ENCODE assay signal across 8 cellular contexts in genomic region chr11:64230209-64230984, GRCh38. TPM values are rescaled to one million over a fixed set of nuclear protein-coding genes. Genes with fewer than 3 reads are reported as not detected.
DNase-seq lines count a peak whose midpoint lies in the region; ATAC-seq and TF ChIP-seq lines count a peak whose summit lies in the region.

Gene DNAJC4, plus strand, starts transcription at chr11:64230548. Its CDS starts 307 bp downstream, at chr11:64230855.

- H3K9me3 Mint-ChIP-seq in activated CD4-positive, alpha-beta T cell treated with anti-CD3 and anti-CD28 coated beads, Interleukin-2, amount 10 ng/mL, durations not matched to agents 7 days and 5 days = no peaks in the 10 kb centered on the region

- H3K4me3 Mint-ChIP-seq in activated CD4-positive, alpha-beta T cell treated with anti-CD3 and anti-CD28 coated beads, Interleukin-2, amount 10 ng/mL, durations not matched to agents 7 days and 5 days = peak within 1 kb of the TSS; percentile 87

- peaks cover 16% of the 10 kb centered on the region for H3K4me1 ChIP-seq in colonic mucosa

- peak; percentile 84 for DNase-seq in SIG-M5 treated with dmso at 0.1 percent for 504 hours (lab: John Stamatoyannopoulos, UW; ENCODE audit: unreplicated experiment)
- DNase-seq in SIG-M5 (lab: John Stamatoyannopoulos, UW) = no peak
- DNase-seq in NCI-H510A (lab: John Stamatoyannopoulos, UW) = peak; percentile 95
- DNase-seq in activated CD4-positive, alpha-beta T cell treated with anti-CD3 and anti-CD28 coated beads, Interleukin-2, amount 10 ng/mL, durations not matched to agents 7 days and 5 days = peak; percentile 94
- DNase-seq in colonic mucosa = peak; percentile 96
- peak; percentile 96 to 97 for DNase-seq in left colon
- DNase-seq in stimulated activated CD4-positive, alpha-beta T cell treated with anti-CD3 and anti-CD28 coated beads, Interleukin-1b, Interleukin-23, amount 100 ng/mL, for 24 hours (ENCODE audit: low read depth in 4 of 4, low spot score in 1 of 4) = peak; percentile 68 to 87 (median 78)

- H3K4me1 Mint-ChIP-seq in activated CD4-positive, alpha-beta T cell treated with anti-CD3 and anti-CD28 coated beads, Interleukin-2, amount 10 ng/mL, durations not matched to agents 7 days and 5 days = peaks cover 56% of the 10 kb centered on the region

- no peaks in the 10 kb centered on the region for H3K36me3 ChIP-seq in colonic mucosa

- CTCF ChIA-PET in activated CD4-positive, alpha-beta T cell treated with anti-CD3 and anti-CD28 coated beads, Interleukin-2, amount 10 ng/mL, durations not matched to agents 7 days and 5 days (lab: Charles Lee) = interaction anchor here (0.6 to 9.2 kb wide), 7 partner anchors 11 to 96 kb away, joined by 3 to 94 read pairs (median 3); partner anchors contain the start of gene FERMT3

- peak within 1 kb of the TSS; percentile 89 for H3K9ac ChIP-seq in colonic mucosa (ENCODE audit: low read depth in 2 of 2, low read length in 2 of 2)

- no peaks in the 10 kb centered on the region for H3K27me3 Mint-ChIP-seq in activated CD4-positive, alpha-beta T cell treated with anti-CD3 and anti-CD28 coated beads, Interleukin-2, amount 10 ng/mL, durations not matched to agents 7 days and 5 days

- POLR2A ChIA-PET in activated CD4-positive, alpha-beta T cell treated with anti-CD3 and anti-CD28 coated beads, Interleukin-2, amount 10 ng/mL, durations not matched to agents 7 days and 5 days (lab: Charles Lee) = no interaction called here

- H3K36me3 Mint-ChIP-seq in activated CD4-positive, alpha-beta T cell treated with anti-CD3 and anti-CD28 coated beads, Interleukin-2, amount 10 ng/mL, durations not matched to agents 7 days and 5 days (ENCODE audit: low read depth) = peaks cover 5% of the 10 kb centered on the region

- H3K27ac Mint-ChIP-seq in activated CD4-positive, alpha-beta T cell treated with anti-CD3 and anti-CD28 coated beads, Interleukin-2, amount 10 ng/mL, durations not matched to agents 7 days and 5 days = peak within 1 kb of the TSS; percentile 94

- intact Hi-C loops in colonic mucosa (cut with DNase I) = no loop called here
- intact Hi-C loops in left colon (cut with DNase I, micrococcal nuclease) = no loop called here

- H3K27ac ChIP-seq in colonic mucosa = peak within 1 kb of the TSS; percentile 85

- no peak for TF ChIP-seq CTCF in colonic mucosa (IDR thresholded peaks at IDR 0.05)

- H3K4me3 ChIP-seq in colonic mucosa = peak within 1 kb of the TSS; percentile 70

- peak; percentile 53 for ATAC-seq in HG03280 (IDR thresholded peaks at IDR 0.05; ENCODE audit: unreplicated experiment)
- peak; percentile 57 for ATAC-seq in left colon

- H3K27me3 ChIP-seq in colonic mucosa = no peaks in the 10 kb centered on the region

- no peaks in the 10 kb centered on the region for H3K9me3 ChIP-seq in colonic mucosa

RNA-seq across cellular contexts. Expression of gene DNAJC4, which starts in this region (rescaled TPM):
- 10 to 100 TPM; 39.5 to 40.5 TPM for total RNA-seq in activated CD4-positive, alpha-beta T cell treated with anti-CD3 and anti-CD28 coated beads, Interleukin-2, amount 10 ng/mL, durations not matched to agents 7 days and 5 days
- total RNA-seq in colonic mucosa = 10 to 100 TPM; 39.9 to 50.3 TPM
- total RNA-seq in left colon = 10 to 100 TPM; 54.8 to 60.6 TPM
